20 cellular contexts compared by ENCODE assay signal in the genomic region with DNA sequence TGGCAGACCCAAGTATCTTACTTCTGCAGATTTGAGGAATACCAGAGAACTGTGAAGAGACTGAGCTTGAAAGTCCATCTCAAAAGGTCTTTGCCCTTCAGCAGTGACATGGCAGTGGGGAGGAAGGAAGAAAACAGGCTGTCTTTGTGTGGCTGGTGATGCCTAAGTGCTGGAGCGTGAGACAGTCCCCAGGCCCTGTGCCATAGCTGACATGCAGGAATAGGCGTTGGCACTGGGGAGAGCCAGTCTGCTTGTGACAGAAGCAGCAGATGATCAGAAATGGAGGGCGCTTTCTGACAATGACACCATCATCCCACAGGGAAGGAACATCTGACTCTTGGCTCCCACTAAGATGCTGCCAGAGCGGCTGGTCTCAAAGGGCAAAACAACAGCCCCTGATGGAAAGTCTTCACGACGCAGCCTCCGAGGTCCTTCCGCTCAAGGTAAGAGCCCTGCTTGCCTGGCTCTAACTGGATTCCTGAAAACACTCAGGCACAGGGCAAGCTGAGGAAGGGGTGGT. TPM values are rescaled to one million over a fixed set of nuclear protein-coding genes. Genes with fewer than 3 reads are reported as not detected.
DNase-seq lines count a peak whose midpoint lies in the region; ATAC-seq and TF ChIP-seq lines count a peak whose summit lies in the region.
"Had no signal": no experiment of that assay in that cellular context is flagged by ENCODE, and none has a peak within 500 bp of the region (broad histone marks: within the 10 kb centered on the region; RNA-seq: fewer than 3 reads in every experiment).

No MANE protein-coding gene starts in this region.

- CTCF ChIA-PET in activated CD8-positive, alpha-beta memory T cell treated with anti-CD3 and anti-CD28 coated beads, Interleukin-2, amount 10 ng/mL, durations not matched to agents 7 days and 5 days (lab: Charles Lee), result interaction anchor here (1.3 to 17.4 kb wide), 5 partner anchors 9 to 59 kb away, joined by 3 to 353 read pairs (median 5); no protein-coding TSS in a partner anchor

- H3K27me3 Mint-ChIP-seq in activated CD8-positive, alpha-beta memory T cell treated with anti-CD3 and anti-CD28 coated beads, Interleukin-2, amount 10 ng/mL, durations not matched to agents 7 days and 5 days, result no peaks in the 10 kb centered on the region
- no peaks in the 10 kb centered on the region for H3K27me3 Mint-ChIP-seq in activated T-helper 17 cell treated with anti-CD3 and anti-CD28 coated beads, Interleukin-2, amount 50 U/mL, for 72 hours

- intact Hi-C loops in gastrocnemius medialis (cut with DNase I; ENCODE audit: low total_unique reads), result loop anchor here (5.0 kb wide), 1 partner anchor 864 kb away; no protein-coding TSS in a partner anchor

- peaks cover 44% of the 10 kb centered on the region for H3K4me1 Mint-ChIP-seq in activated CD8-positive, alpha-beta memory T cell treated with anti-CD3 and anti-CD28 coated beads, Interleukin-2, amount 10 ng/mL, durations not matched to agents 7 days and 5 days
- H3K4me1 Mint-ChIP-seq in activated T-helper 17 cell treated with anti-CD3 and anti-CD28 coated beads, Interleukin-2, amount 50 U/mL, for 72 hours, result peaks cover 37% of the 10 kb centered on the region

- H3K4me3 Mint-ChIP-seq in activated CD8-positive, alpha-beta memory T cell treated with anti-CD3 and anti-CD28 coated beads, Interleukin-2, amount 10 ng/mL, durations not matched to agents 7 days and 5 days, result no peak overlapping the region
- no peak overlapping the region for H3K4me3 Mint-ChIP-seq in activated T-helper 17 cell treated with anti-CD3 and anti-CD28 coated beads, Interleukin-2, amount 50 U/mL, for 72 hours
- H3K4me3 Mint-ChIP-seq: CD8-positive, alpha-beta T cell; stimulated activated effector memory CD8-positive, alpha-beta T cell treated with anti-CD3 and anti-CD28 coated beads, Interleukin-12 subunit alpha, Interleukin-12 subunit beta, amount 100 ng/mL, for 72 hours; T-helper 2 cell treated with Interferon-gamma antibody and Interleukin-4, amounts not matched to agents 5 μg/mL and 100 μg/mL, for 36 hours had no signal

- H3K27ac Mint-ChIP-seq in activated CD8-positive, alpha-beta memory T cell treated with anti-CD3 and anti-CD28 coated beads, Interleukin-2, amount 10 ng/mL, durations not matched to agents 7 days and 5 days, result no peak overlapping the region
- H3K27ac Mint-ChIP-seq in activated T-helper 17 cell treated with anti-CD3 and anti-CD28 coated beads, Interleukin-2, amount 50 U/mL, for 72 hours, result peak overlapping the region; percentile 73
- H3K27ac Mint-ChIP-seq: CD8-positive, alpha-beta T cell; stimulated activated effector memory CD8-positive, alpha-beta T cell treated with anti-CD3 and anti-CD28 coated beads, Interleukin-12 subunit alpha, Interleukin-12 subunit beta, amount 100 ng/mL, for 72 hours; T-helper 2 cell treated with Interferon-gamma antibody and Interleukin-4, amounts not matched to agents 5 μg/mL and 100 μg/mL, for 36 hours had no signal

- no peaks in the 10 kb centered on the region for H3K27me3 ChIP-seq in gastrocnemius medialis
- H3K27me3 ChIP-seq: esophagus squamous epithelium, SJCRH30, upper lobe of right lung had no signal

- H3K27ac ChIP-seq in gastrocnemius medialis, result peak overlapping the region; percentile 90 to 95 (median 92)
- H3K27ac ChIP-seq: lower lobe of right lung, prostate gland, SJCRH30, upper lobe of right lung had no signal

- TF ChIP-seq CTCF in gastrocnemius medialis (IDR thresholded peaks at IDR 0.05 in 4 of 5, conservative IDR thresholded peaks at IDR 0.05 in 1 of 5), result no peak

- no peaks in the 10 kb centered on the region for H3K9me3 ChIP-seq in gastrocnemius medialis
- H3K9me3 ChIP-seq: esophagus squamous epithelium, lower lobe of right lung, prostate gland, SJCRH30, upper lobe of right lung had no signal

- H3K4me1 ChIP-seq in gastrocnemius medialis, result peaks cover 41 to 75% of the 10 kb centered on the region in 2 donors
- H3K4me1 ChIP-seq: prostate gland, SJCRH30 had no signal

- peak; percentile 46 for DNase-seq in activated CD8-positive, alpha-beta memory T cell treated with anti-CD3 and anti-CD28 coated beads, Interleukin-2, amount 50 U/mL, for 48 hours
- DNase-seq in activated CD8-positive, alpha-beta memory T cell treated with anti-CD3 and anti-CD28 coated beads, Interleukin-2, amount 10 ng/mL, durations not matched to agents 7 days and 5 days, result no peak
- DNase-seq in inferior parietal cortex (ENCODE audit: extremely low spot score) (peak; percentile 45), gastrocnemius medialis (peak; percentile 73 to 94), cerebellar nuclear complex (lab: John Stamatoyannopoulos, UW) (no peak), KG1 (lab: John Stamatoyannopoulos, UW) (no peak)
- DNase-seq: activated CD4-positive, CD25-positive, alpha-beta regulatory T cell treated with anti-CD3 and anti-CD28 coated beads, Interleukin-2, amount 50 U/mL, for 72 hours; activated naive CD4-positive, alpha-beta T cell treated with anti-CD3 and anti-CD28 coated beads, Interleukin-2, amount 50 U/mL, for 16 hours; CD8-positive, alpha-beta T cell; esophagus squamous epithelium; lower lobe of right lung; NCI-H1417 treated with DMSO at 0.1 percent for 48 hours; SJCRH30; stimulated activated CD4-positive, alpha-beta T cell treated with anti-CD3 and anti-CD28 coated beads, Interleukin-12 subunit alpha, Interleukin-12 subunit beta, amount 100 ng/mL, for 4 hours; upper lobe of right lung had no signal

- no peak for ATAC-seq in activated CD8-positive, alpha-beta memory T cell treated with anti-CD3 and anti-CD28 coated beads, Interleukin-2, amount 10 ng/mL, durations not matched to agents 7 days and 5 days
- ATAC-seq in activated T-helper 17 cell treated with anti-CD3 and anti-CD28 coated beads, Interleukin-2, amount 50 U/mL, for 72 hours (replicated peaks), result no peak
- peak; percentile 23 to 28 for ATAC-seq in gastrocnemius medialis
- no peak for ATAC-seq in HG03378 (IDR thresholded peaks at IDR 0.05; ENCODE audit: unreplicated experiment)
- ATAC-seq: CD8-positive, alpha-beta T cell; lower lobe of right lung; stimulated activated effector memory CD8-positive, alpha-beta T cell treated with anti-CD3 and anti-CD28 coated beads, Interleukin-12 subunit alpha, Interleukin-12 subunit beta, amount 100 ng/mL, for 72 hours; upper lobe of right lung had no signal

- TF ChIP-seq POLR2A in gastrocnemius medialis (IDR thresholded peaks at IDR 0.05), result no peak

- H3K36me3 ChIP-seq in gastrocnemius medialis, result no peaks in the 10 kb centered on the region
- H3K36me3 ChIP-seq: esophagus squamous epithelium, lower lobe of right lung, prostate gland, SJCRH30, upper lobe of right lung had no signal

- H3K9me3 Mint-ChIP-seq in activated CD8-positive, alpha-beta memory T cell treated with anti-CD3 and anti-CD28 coated beads, Interleukin-2, amount 10 ng/mL, durations not matched to agents 7 days and 5 days (ENCODE audit: low read depth), result no peaks in the 10 kb centered on the region
- no peaks in the 10 kb centered on the region for H3K9me3 Mint-ChIP-seq in activated T-helper 17 cell treated with anti-CD3 and anti-CD28 coated beads, Interleukin-2, amount 50 U/mL, for 72 hours
- H3K9me3 Mint-ChIP-seq: CD8-positive, alpha-beta T cell; stimulated activated effector memory CD8-positive, alpha-beta T cell treated with anti-CD3 and anti-CD28 coated beads, Interleukin-12 subunit alpha, Interleukin-12 subunit beta, amount 100 ng/mL, for 72 hours; T-helper 2 cell treated with Interferon-gamma antibody and Interleukin-4, amounts not matched to agents 5 μg/mL and 100 μg/mL, for 36 hours had no signal

- peak overlapping the region in 1 of 4 donors; percentile 2 for H3K4me3 ChIP-seq in gastrocnemius medialis
- H3K4me3 ChIP-seq: esophagus squamous epithelium, lower lobe of right lung, prostate gland, SJCRH30, upper lobe of right lung had no signal

- no peaks in the 10 kb centered on the region for H3K36me3 Mint-ChIP-seq in activated CD8-positive, alpha-beta memory T cell treated with anti-CD3 and anti-CD28 coated beads, Interleukin-2, amount 10 ng/mL, durations not matched to agents 7 days and 5 days
- no peaks in the 10 kb centered on the region for H3K36me3 Mint-ChIP-seq in activated T-helper 17 cell treated with anti-CD3 and anti-CD28 coated beads, Interleukin-2, amount 50 U/mL, for 72 hours (ENCODE audit: low read depth)
- H3K36me3 Mint-ChIP-seq: CD8-positive, alpha-beta T cell had no signal

- in situ Hi-C loops in gastrocnemius medialis (cut with MboI; ENCODE audit: low sequenced_read_pairs in 4 of 4), result loop anchor here in 2 of 4 donors (10.0 to 25.0 kb wide), 2 partner anchors 867 to 874 kb away; no protein-coding TSS in a partner anchor

RNA-seq across cellular contexts. Expression of gene GLRX, which starts 15.5 kb away (rescaled TPM):
- 10 to 100 TPM; 65.3 to 67.1 TPM for total RNA-seq in activated CD8-positive, alpha-beta memory T cell treated with anti-CD3 and anti-CD28 coated beads, Interleukin-2, amount 10 ng/mL, durations not matched to agents 7 days and 5 days
- 10 to 100 TPM; 45.1 to 62.3 TPM for total RNA-seq in activated T-helper 17 cell treated with anti-CD3 and anti-CD28 coated beads, Interleukin-2, amount 50 U/mL, for 72 hours
- 1,000 to 10,000 TPM; 1,042 to 2,721 (median 1,859) TPM for total RNA-seq in gastrocnemius medialis

Comparison
In these comparisons a context has a peak if more than half of its experiments do, and no peak if none do; other contexts are left out.
1. DNase-seq: peak in activated CD8-positive, alpha-beta memory T cell treated with anti-CD3 and anti-CD28 coated beads, Interleukin-2, amount 50 U/mL, for 48 hours (single experiment), inferior parietal cortex (single experiment) and gastrocnemius medialis (2 of 2); none in activated CD8-positive, alpha-beta memory T cell treated with anti-CD3 and anti-CD28 coated beads, Interleukin-2, amount 10 ng/mL, durations not matched to agents 7 days and 5 days (single experiment), cerebellar nuclear complex (0 of 2) and KG1 (single experiment).
2. ATAC-seq: peak in gastrocnemius medialis (2 of 2); none in activated CD8-positive, alpha-beta memory T cell treated with anti-CD3 and anti-CD28 coated beads, Interleukin-2, amount 10 ng/mL, durations not matched to agents 7 days and 5 days (single experiment), activated T-helper 17 cell treated with anti-CD3 and anti-CD28 coated beads, Interleukin-2, amount 50 U/mL, for 72 hours (single experiment) and HG03378 (single experiment).
3. RNA of gene GLRX, which starts 15.5 kb away (total RNA-seq): 1,042 to 2,721 TPM in gastrocnemius medialis; 65.3 to 67.1 TPM in activated CD8-positive, alpha-beta memory T cell treated with anti-CD3 and anti-CD28 coated beads, Interleukin-2, amount 10 ng/mL, durations not matched to agents 7 days and 5 days and 45.1 to 62.3 TPM in activated T-helper 17 cell treated with anti-CD3 and anti-CD28 coated beads, Interleukin-2, amount 50 U/mL, for 72 hours; every median in the first group is over 10 times any median in the second.